23 cellular contexts compared by ENCODE assay signal in the genomic region with DNA sequence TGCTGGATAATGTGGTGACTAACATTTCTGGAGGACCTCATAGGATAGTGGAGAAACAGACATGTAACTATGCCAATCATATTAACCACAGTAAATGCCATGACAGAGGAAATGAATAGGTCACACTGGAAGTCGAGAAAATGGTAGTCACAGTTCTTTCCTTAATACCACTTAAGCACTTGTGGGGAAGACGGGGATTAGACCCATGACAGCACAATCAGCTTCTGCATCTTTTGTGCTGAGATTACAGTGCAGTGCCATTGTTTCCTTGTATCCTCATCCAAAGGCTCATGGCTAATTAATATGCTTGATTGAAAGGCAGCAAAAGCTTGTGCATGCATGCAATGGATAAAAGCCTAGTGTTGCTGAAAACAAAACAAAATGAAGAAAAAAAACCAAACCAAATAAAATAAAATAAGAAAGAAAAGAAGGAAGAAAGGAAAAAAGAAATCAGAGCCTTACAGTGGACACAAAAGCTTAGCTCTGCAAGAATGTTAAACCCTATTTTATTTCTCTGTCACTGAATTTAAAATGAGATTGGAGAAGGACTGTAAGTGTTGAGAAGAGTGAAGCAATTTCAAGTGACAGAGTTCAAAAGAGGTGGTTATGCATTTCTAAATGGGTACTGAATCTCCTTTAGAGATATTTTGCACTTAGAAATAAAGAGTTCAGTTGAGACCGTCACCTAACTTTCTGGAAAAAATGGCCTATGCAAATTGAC.
"Had no signal": no experiment of that assay in that cellular context is flagged by ENCODE, and none has a peak within 500 bp of the region (broad histone marks: within the 10 kb centered on the region; RNA-seq: fewer than 3 reads in every experiment).

No MANE protein-coding gene starts in this region.

- H3K4me1 ChIP-seq: heart right ventricle, pancreas, prostate gland, right lobe of liver, tibial nerve, upper lobe of right lung, vagina had no signal

- H3K27ac ChIP-seq: heart right ventricle, pancreas, prostate gland, right lobe of liver, tibial nerve, upper lobe of right lung, vagina had no signal

- H3K4me3 ChIP-seq: heart right ventricle, mucosa of descending colon, pancreas, prostate gland, right lobe of liver, tibial nerve, upper lobe of right lung, vagina had no signal

- ATAC-seq: heart right ventricle; mucosa of descending colon; naive thymus-derived CD8-positive, alpha-beta T cell; pancreas; right lobe of liver; stimulated activated effector memory CD8-positive, alpha-beta T cell treated with anti-CD3 and anti-CD28 coated beads, Interleukin-12 subunit alpha, Interleukin-12 subunit beta, amount 100 ng/mL, for 72 hours; stimulated activated naive CD8-positive, alpha-beta T cell treated with anti-CD3 and anti-CD28 coated beads, Interleukin-15, Interleukin-2, amounts not matched to agents 100 U/mL and 50 U/mL, for 24 hours; upper lobe of right lung had no signal

- H3K36me3 ChIP-seq: heart right ventricle, pancreas, prostate gland, right lobe of liver, tibial nerve, upper lobe of right lung, vagina had no signal

- H3K9me3 Mint-ChIP-seq: neural crest cell had no signal

- H3K27me3 Mint-ChIP-seq: naive thymus-derived CD8-positive, alpha-beta T cell had no signal

- H3K9me3 ChIP-seq: pancreas, prostate gland, right lobe of liver, tibial nerve, upper lobe of right lung, vagina had no signal

- FAIRE-seq: colon, frontal cortex, islet of Langerhans, pancreas had no signal

- H3K4me3 Mint-ChIP-seq: naive thymus-derived CD8-positive, alpha-beta T cell; neural crest cell; stimulated activated effector memory CD8-positive, alpha-beta T cell treated with anti-CD3 and anti-CD28 coated beads, Interleukin-12 subunit alpha, Interleukin-12 subunit beta, amount 100 ng/mL, for 72 hours had no signal

- DNase-seq: dermis blood vessel endothelial cell; effector CD8-positive, alpha-beta T cell; heart right ventricle; hypothalamus; kidney glomerular epithelial cell; mammary epithelial cell; mucosa of descending colon; naive thymus-derived CD8-positive, alpha-beta T cell; occipital lobe; pancreas; right lobe of liver; stimulated activated CD4-positive, alpha-beta T cell treated with anti-CD3 and anti-CD28 coated beads, Interleukin-4, amount 100 ng/mL, for 1 hour; stimulated activated CD8-positive, alpha-beta memory T cell treated with anti-CD3 and anti-CD28 coated beads, Interleukin-4, amount 100 ng/mL, for 48 hours; stimulated activated naive CD8-positive, alpha-beta T cell treated with anti-CD3 and anti-CD28 coated beads, Interleukin-15, Interleukin-2, amounts not matched to agents 100 U/mL and 50 U/mL, for 24 hours; upper lobe of right lung had no signal

- H3K4me1 Mint-ChIP-seq: naive thymus-derived CD8-positive, alpha-beta T cell; stimulated activated effector memory CD8-positive, alpha-beta T cell treated with anti-CD3 and anti-CD28 coated beads, Interleukin-12 subunit alpha, Interleukin-12 subunit beta, amount 100 ng/mL, for 72 hours had no signal

- H3K36me3 Mint-ChIP-seq: stimulated activated effector memory CD8-positive, alpha-beta T cell treated with anti-CD3 and anti-CD28 coated beads, Interleukin-12 subunit alpha, Interleukin-12 subunit beta, amount 100 ng/mL, for 72 hours had no signal

- H3K27ac Mint-ChIP-seq: naive thymus-derived CD8-positive, alpha-beta T cell; stimulated activated effector memory CD8-positive, alpha-beta T cell treated with anti-CD3 and anti-CD28 coated beads, Interleukin-12 subunit alpha, Interleukin-12 subunit beta, amount 100 ng/mL, for 72 hours had no signal

- H3K27me3 ChIP-seq: heart right ventricle, pancreas, right lobe of liver, tibial nerve, upper lobe of right lung, vagina had no signal
